Comparison of ENCODE assay signal across 19 cellular contexts in the genomic region with DNA sequence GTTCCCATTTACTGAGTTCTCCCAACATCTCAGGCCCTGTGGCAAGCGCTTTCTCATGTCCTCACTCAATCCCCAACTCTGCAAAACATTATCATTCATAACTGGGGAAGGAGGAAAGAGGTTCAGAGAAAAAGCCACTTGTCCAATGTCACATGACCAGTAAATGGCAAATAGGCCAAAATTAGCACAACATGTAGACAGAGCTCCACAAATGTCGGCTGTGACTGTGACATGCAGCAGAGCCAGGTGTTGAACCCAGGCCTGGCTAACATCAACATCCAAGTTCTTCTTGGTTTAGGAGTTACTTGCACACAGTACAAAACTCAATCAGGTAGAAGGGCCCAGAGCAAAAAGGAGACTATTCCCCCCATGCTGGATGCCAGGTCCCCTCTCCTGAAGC. TPM values are rescaled to one million over a fixed set of nuclear protein-coding genes. Genes with fewer than 3 reads are reported as not detected.
DNase-seq lines count a peak whose midpoint lies in the region; ATAC-seq and TF ChIP-seq lines count a peak whose summit lies in the region.
"Had no signal": no experiment of that assay in that cellular context is flagged by ENCODE, and none has a peak within 500 bp of the region (broad histone marks: within the 10 kb centered on the region; RNA-seq: fewer than 3 reads in every experiment).

No MANE protein-coding gene starts in this region.

- peak overlapping the region; percentile 24 for H3K27ac Mint-ChIP-seq in activated naive CD8-positive, alpha-beta T cell treated with anti-CD3 and anti-CD28 coated beads, Interleukin-2, amount 10 ng/mL, durations not matched to agents 7 days and 5 days
- no peak overlapping the region for H3K27ac Mint-ChIP-seq in activated naive CD8-positive, alpha-beta T cell treated with anti-CD3 and anti-CD28 coated beads, Interleukin-2, amount 50 U/mL, for 24 hours
- H3K27ac Mint-ChIP-seq: activated CD4-positive, alpha-beta memory T cell treated with anti-CD3 and anti-CD28 coated beads, Interleukin-2, amount 10 ng/mL, durations not matched to agents 7 days and 5 days; activated naive CD4-positive, alpha-beta T cell treated with anti-CD3 and anti-CD28 coated beads for 36 hours; T-helper 1 cell treated with Interleukin-12 subunit alpha and Interleukin-12 subunit beta and Interleukin-4 antibody, amounts not matched to agents 30 μg/mL and 1 μg/mL, for 36 hours; type B pancreatic cell had no signal

- peaks cover 2% of the 10 kb centered on the region for H3K36me3 Mint-ChIP-seq in activated naive CD8-positive, alpha-beta T cell treated with anti-CD3 and anti-CD28 coated beads, Interleukin-2, amount 10 ng/mL, durations not matched to agents 7 days and 5 days
- peaks cover 11% of the 10 kb centered on the region for H3K36me3 Mint-ChIP-seq in activated naive CD8-positive, alpha-beta T cell treated with anti-CD3 and anti-CD28 coated beads, Interleukin-2, amount 50 U/mL, for 24 hours (ENCODE audit: low read depth)

- peaks cover 40% of the 10 kb centered on the region for H3K4me1 Mint-ChIP-seq in activated naive CD8-positive, alpha-beta T cell treated with anti-CD3 and anti-CD28 coated beads, Interleukin-2, amount 10 ng/mL, durations not matched to agents 7 days and 5 days
- H3K4me1 Mint-ChIP-seq in activated naive CD8-positive, alpha-beta T cell treated with anti-CD3 and anti-CD28 coated beads, Interleukin-2, amount 50 U/mL, for 24 hours, result peaks cover 27% of the 10 kb centered on the region

- H3K27ac ChIP-seq in esophagus muscularis mucosa (replicated peaks in 1 of 4), result peak overlapping the region; percentile 91 to 98 (median 96)
- H3K27ac ChIP-seq in muscle layer of duodenum (ENCODE audit: low read length), result peak overlapping the region; percentile 98
- H3K27ac ChIP-seq in thyroid gland, result peak overlapping the region; percentile 99 to 100 (median 100)
- H3K27ac ChIP-seq: body of pancreas, PC-9, SJCRH30 had no signal

- no peak overlapping the region for H3K4me3 Mint-ChIP-seq in activated naive CD8-positive, alpha-beta T cell treated with anti-CD3 and anti-CD28 coated beads, Interleukin-2, amount 10 ng/mL, durations not matched to agents 7 days and 5 days
- no peak overlapping the region for H3K4me3 Mint-ChIP-seq in activated naive CD8-positive, alpha-beta T cell treated with anti-CD3 and anti-CD28 coated beads, Interleukin-2, amount 50 U/mL, for 24 hours
- H3K4me3 Mint-ChIP-seq: activated CD4-positive, alpha-beta memory T cell treated with anti-CD3 and anti-CD28 coated beads, Interleukin-2, amount 10 ng/mL, durations not matched to agents 7 days and 5 days; activated naive CD4-positive, alpha-beta T cell treated with anti-CD3 and anti-CD28 coated beads for 36 hours; T-helper 1 cell treated with Interleukin-12 subunit alpha and Interleukin-12 subunit beta and Interleukin-4 antibody, amounts not matched to agents 30 μg/mL and 1 μg/mL, for 36 hours; type B pancreatic cell had no signal

- DNase-seq in activated naive CD8-positive, alpha-beta T cell treated with anti-CD3 and anti-CD28 coated beads, Interleukin-2, amount 10 ng/mL, durations not matched to agents 7 days and 5 days, result no peak
- DNase-seq in activated naive CD8-positive, alpha-beta T cell treated with anti-CD3 and anti-CD28 coated beads, Interleukin-2, amount 50 U/mL, for 24 hours, result no peak
- DNase-seq in esophagus muscularis mucosa (ENCODE audit: extremely low spot score) (no peak), thyroid gland (no peak)
- DNase-seq in activated CD4-positive, CD25-positive, alpha-beta regulatory T cell treated with anti-CD3 and anti-CD28 coated beads, Interleukin-2, amount 50 U/mL, for 72 hours, result no peak
- DNase-seq: activated CD4-positive, alpha-beta memory T cell treated with anti-CD3 and anti-CD28 coated beads, Interleukin-2, amount 10 ng/mL, durations not matched to agents 7 days and 5 days; activated naive CD4-positive, alpha-beta T cell treated with anti-CD3 and anti-CD28 coated beads for 36 hours; BE2C; body of pancreas; dermis blood vessel endothelial cell; NCI-H187; NCI-H226; PC-9 had no signal

- H3K4me1 ChIP-seq in esophagus muscularis mucosa, result peaks cover 96 to 100% (median 97%) of the 10 kb centered on the region in 4 donors
- peaks cover 44 to 67% of the 10 kb centered on the region in 2 donors for H3K4me1 ChIP-seq in muscle layer of duodenum (ENCODE audit: control insufficient read depth in 1 of 2, insufficient read depth in 2 of 2, low read length in 2 of 2)
- peaks cover 68 to 96% of the 10 kb centered on the region in 2 donors for H3K4me1 ChIP-seq in thyroid gland

- TF ChIP-seq CTCF in esophagus muscularis mucosa (IDR thresholded peaks at IDR 0.05) (no peak), thyroid gland (IDR thresholded peaks at IDR 0.05) (no peak)

- H3K4me3 ChIP-seq in esophagus muscularis mucosa (no peak overlapping the region), muscle layer of duodenum (ENCODE audit: low read depth in 1 of 2, low read length in 2 of 2) (peak overlapping the region in 1 of 2 donors; percentile 0), thyroid gland (replicated peaks in 1 of 3) (no peak overlapping the region)
- H3K4me3 ChIP-seq: body of pancreas, PC-9, SJCRH30 had no signal

- no peaks in the 10 kb centered on the region for H3K9me3 ChIP-seq in esophagus muscularis mucosa
- H3K9me3 ChIP-seq in muscle layer of duodenum (ENCODE audit: control insufficient read depth in 1 of 2, low read length in 2 of 2), result no peaks in the 10 kb centered on the region
- no peaks in the 10 kb centered on the region for H3K9me3 ChIP-seq in thyroid gland
- H3K9me3 ChIP-seq: BE2C, body of pancreas, SJCRH30 had no signal

- WGBS in esophagus muscularis mucosa, result 48% methylated on average over 2 of the region's 2 CpGs
- WGBS in thyroid gland, 2 donors, result 81 to 94% methylated on average over 2 of the region's 2 CpGs

- H3K27me3 Mint-ChIP-seq in activated naive CD8-positive, alpha-beta T cell treated with anti-CD3 and anti-CD28 coated beads, Interleukin-2, amount 10 ng/mL, durations not matched to agents 7 days and 5 days, result no peaks in the 10 kb centered on the region
- H3K27me3 Mint-ChIP-seq in activated naive CD8-positive, alpha-beta T cell treated with anti-CD3 and anti-CD28 coated beads, Interleukin-2, amount 50 U/mL, for 24 hours, result no peaks in the 10 kb centered on the region
- H3K27me3 Mint-ChIP-seq: activated CD4-positive, alpha-beta memory T cell treated with anti-CD3 and anti-CD28 coated beads, Interleukin-2, amount 10 ng/mL, durations not matched to agents 7 days and 5 days; type B pancreatic cell had no signal

- H3K36me3 ChIP-seq in esophagus muscularis mucosa (peaks cover 0 to 62% (median 44%) of the 10 kb centered on the region in 4 donors), muscle layer of duodenum (ENCODE audit: control insufficient read depth in 1 of 2, insufficient read depth in 2 of 2, low read length in 2 of 2) (peaks cover 25 to 36% of the 10 kb centered on the region in 2 donors), thyroid gland (peaks cover 8 to 16% of the 10 kb centered on the region in 2 donors)

- intact Hi-C loops in esophagus muscularis mucosa (cut with DNase I) (no loop called here), thyroid gland (cut with DNase I) (no loop called here)

- ATAC-seq in activated naive CD8-positive, alpha-beta T cell treated with anti-CD3 and anti-CD28 coated beads, Interleukin-2, amount 10 ng/mL, durations not matched to agents 7 days and 5 days (ENCODE audit: low read depth), result no peak
- no peak for ATAC-seq in activated naive CD8-positive, alpha-beta T cell treated with anti-CD3 and anti-CD28 coated beads, Interleukin-2, amount 50 U/mL, for 24 hours
- ATAC-seq in GM19452 (IDR thresholded peaks at IDR 0.05; ENCODE audit: unreplicated experiment) (no peak), esophagus mucosa (no peak)
- ATAC-seq: body of pancreas had no signal

- H3K27me3 ChIP-seq in esophagus muscularis mucosa (no peaks in the 10 kb centered on the region), muscle layer of duodenum (ENCODE audit: low read depth, low read length) (no peaks in the 10 kb centered on the region), thyroid gland (no peaks in the 10 kb centered on the region)
- H3K27me3 ChIP-seq: BE2C, body of pancreas, SJCRH30 had no signal

- POLR2A ChIA-PET in activated naive CD8-positive, alpha-beta T cell treated with anti-CD3 and anti-CD28 coated beads, Interleukin-2, amount 10 ng/mL, durations not matched to agents 7 days and 5 days (lab: Charles Lee), result no interaction called here

- no peak for TF ChIP-seq EP300 in esophagus muscularis mucosa (IDR thresholded peaks at IDR 0.05)

- TF ChIP-seq POLR2A in esophagus muscularis mucosa (IDR thresholded peaks at IDR 0.05; ENCODE audit: low read depth) (no peak), thyroid gland (IDR thresholded peaks at IDR 0.05) (no peak)

- H3K9me3 Mint-ChIP-seq in activated naive CD8-positive, alpha-beta T cell treated with anti-CD3 and anti-CD28 coated beads, Interleukin-2, amount 10 ng/mL, durations not matched to agents 7 days and 5 days, result no peaks in the 10 kb centered on the region
- no peaks in the 10 kb centered on the region for H3K9me3 Mint-ChIP-seq in activated naive CD8-positive, alpha-beta T cell treated with anti-CD3 and anti-CD28 coated beads, Interleukin-2, amount 50 U/mL, for 24 hours
- H3K9me3 Mint-ChIP-seq: activated CD4-positive, alpha-beta memory T cell treated with anti-CD3 and anti-CD28 coated beads, Interleukin-2, amount 10 ng/mL, durations not matched to agents 7 days and 5 days; activated naive CD4-positive, alpha-beta T cell treated with anti-CD3 and anti-CD28 coated beads for 36 hours; T-helper 1 cell treated with Interleukin-12 subunit alpha and Interleukin-12 subunit beta and Interleukin-4 antibody, amounts not matched to agents 30 μg/mL and 1 μg/mL, for 36 hours; type B pancreatic cell had no signal

RNA-seq across cellular contexts. Expression of gene KCTD10, which starts 10.8 kb away (rescaled TPM):
- 10 to 100 TPM; 34.8 to 39.8 TPM for total RNA-seq in activated naive CD8-positive, alpha-beta T cell treated with anti-CD3 and anti-CD28 coated beads, Interleukin-2, amount 10 ng/mL, durations not matched to agents 7 days and 5 days
- 100 to 1,000 TPM in 2 of 4 donors, 10 to 100 TPM in 2; 90.7 to 115 (median 104) TPM for total RNA-seq in esophagus muscularis mucosa
- total RNA-seq in thyroid gland, result 100 to 1,000 TPM in 1 of 4 donors, 10 to 100 TPM in 3; 70.3 to 149 (median 85.4) TPM
- total RNA-seq in esophagus mucosa, result 51.7 TPM

RNA-seq across cellular contexts. Expression of gene UBE3B, which starts 11.1 kb away (rescaled TPM):
- 10 to 100 TPM; 40.0 to 41.7 TPM for total RNA-seq in activated naive CD8-positive, alpha-beta T cell treated with anti-CD3 and anti-CD28 coated beads, Interleukin-2, amount 10 ng/mL, durations not matched to agents 7 days and 5 days
- 10 to 100 TPM; 42.4 to 59.2 (median 49.1) TPM for total RNA-seq in esophagus muscularis mucosa
- 10 to 100 TPM; 52.2 to 72.5 (median 65.5) TPM for total RNA-seq in thyroid gland
- total RNA-seq in esophagus mucosa, result 29.6 TPM
